Comparison of ENCODE assay signal across 8 cellular contexts in genomic region chr1:99685516-99686180, GRCh38.
A peak's percentile ranks its signal among the peaks of the same experiment; 100 is the strongest.
DNase-seq lines count a peak whose midpoint lies in the region; ATAC-seq and TF ChIP-seq lines count a peak whose summit lies in the region.

No MANE protein-coding gene starts in this region.

- no peak overlapping the region for H3K4me3 Mint-ChIP-seq in activated T-cell treated with anti-CD3 and anti-CD28 coated beads, Interleukin-2, amount 50 U/mL, for 24 hours

- no peaks in the 10 kb centered on the region for H3K36me3 ChIP-seq in parathyroid adenoma (ENCODE audit: control insufficient read depth, insufficient read depth, low read length)

- peak; percentile 48 for TF ChIP-seq CTCF in parathyroid adenoma (IDR thresholded peaks at IDR 0.05)

- DNase-seq in DMS53 (lab: John Stamatoyannopoulos, UW) = peak; percentile 95
- peak; percentile 87 for DNase-seq in NCI-H82 treated with DMSO at 0.1 percent for 48 hours (lab: John Stamatoyannopoulos, UW; ENCODE audit: unreplicated experiment)
- peak; percentile 41 for DNase-seq in activated T-cell treated with anti-CD3 and anti-CD28 coated beads, Interleukin-2, amount 50 U/mL, for 24 hours
- peak; percentile 25 for DNase-seq in germinal center (ENCODE audit: low spot score)
- DNase-seq in KG1 (lab: John Stamatoyannopoulos, UW) = no peak

- no peaks in the 10 kb centered on the region for H3K27me3 ChIP-seq in parathyroid adenoma (ENCODE audit: control insufficient read depth, insufficient read depth, low read length)

- no peaks in the 10 kb centered on the region for H3K36me3 Mint-ChIP-seq in activated T-cell treated with anti-CD3 and anti-CD28 coated beads, Interleukin-2, amount 50 U/mL, for 24 hours (ENCODE audit: low read depth)

- peak overlapping the region; percentile 52 for H2AFZ ChIP-seq in parathyroid adenoma

- H3K9me3 Mint-ChIP-seq in activated T-cell treated with anti-CD3 and anti-CD28 coated beads, Interleukin-2, amount 50 U/mL, for 24 hours = no peaks in the 10 kb centered on the region

- peak overlapping the region; percentile 5 for H3K27ac ChIP-seq in parathyroid adenoma

- ATAC-seq in GM19468 (IDR thresholded peaks at IDR 0.05; ENCODE audit: extremely low read depth, unreplicated experiment) (peak; percentile 54), HG03520 (IDR thresholded peaks at IDR 0.05; ENCODE audit: unreplicated experiment) (peak; percentile 87)

- no peak overlapping the region for H3K4me3 ChIP-seq in parathyroid adenoma (ENCODE audit: low read depth, low read length)

- H3K27me3 Mint-ChIP-seq in activated T-cell treated with anti-CD3 and anti-CD28 coated beads, Interleukin-2, amount 50 U/mL, for 24 hours = no peaks in the 10 kb centered on the region

- no peaks in the 10 kb centered on the region for H3K9me3 ChIP-seq in parathyroid adenoma (ENCODE audit: control insufficient read depth, low read length)

- H3K27ac Mint-ChIP-seq in activated T-cell treated with anti-CD3 and anti-CD28 coated beads, Interleukin-2, amount 50 U/mL, for 24 hours = no peak overlapping the region

- peaks cover under 1% of the 10 kb centered on the region for H3K4me1 ChIP-seq in parathyroid adenoma

- H3K4me1 Mint-ChIP-seq in activated T-cell treated with anti-CD3 and anti-CD28 coated beads, Interleukin-2, amount 50 U/mL, for 24 hours (ENCODE audit: low read depth) = no peaks in the 10 kb centered on the region

- H3K9ac ChIP-seq in parathyroid adenoma = no peak overlapping the region

- no peaks in the 10 kb centered on the region for H3K79me2 ChIP-seq in parathyroid adenoma

- no peak overlapping the region for H3K4me2 ChIP-seq in parathyroid adenoma (ENCODE audit: low read length)
